ENCODE assay signal across 9 cellular contexts in genomic region chr19:14957464-14957863, GRCh38. TPM values are rescaled to one million over a fixed set of nuclear protein-coding genes. Genes with fewer than 3 reads are reported as not detected.
"Had no signal": no experiment of that assay in that cellular context is flagged by ENCODE, and none has a peak within 500 bp of the region (broad histone marks: within the 10 kb centered on the region; RNA-seq: fewer than 3 reads in every experiment).

No MANE protein-coding gene starts in this region.

- H3K4me2 ChIP-seq: KMS-11 had no signal

- H3K9ac ChIP-seq: KMS-11 had no signal

- DNase-seq: IMR-90, KBM-7, KG1 had no signal

- H3K27ac ChIP-seq: HL-60, KMS-11 had no signal

- FAIRE-seq: HTR-8/SVneo had no signal

RNA-seq across cellular contexts. Expression of gene OR7C2, which starts 16.2 kb away (rescaled TPM):
- total RNA-seq: HT-29, HT1080, IMR-90 had no signal
- polyA plus RNA-seq: IgD-negative memory B cell, IMR-90 had no signal

RNA-seq across cellular contexts. Expression of gene SLC1A6, which starts 22.2 kb away (rescaled TPM):
- total RNA-seq: HT-29, HT1080, IMR-90 had no signal
- polyA plus RNA-seq: IgD-negative memory B cell, IMR-90 had no signal
